Comparison of ENCODE assay signal across 9 cellular contexts in genomic region chr5:115843444-115844130, GRCh38. TPM values are rescaled to one million over a fixed set of nuclear protein-coding genes. Genes with fewer than 3 reads are reported as not detected.
DNase-seq lines count a peak whose midpoint lies in the region; ATAC-seq, FAIRE-seq and TF ChIP-seq lines count a peak whose summit lies in the region.
"Had no signal": no experiment of that assay in that cellular context is flagged by ENCODE, and none has a peak within 500 bp of the region (broad histone marks: within the 10 kb centered on the region; RNA-seq: fewer than 3 reads in every experiment).

No MANE protein-coding gene starts in this region.

- DNase-seq in A549 (ENCODE audit: low read depth in 1 of 2, low spot score in 1 of 2) (no peak), GM23248 (peak; percentile 36), right lobe of liver (no peak), NCI-H2227 treated with DMSO at 0.1 percent for 48 hours (lab: John Stamatoyannopoulos, UW) (no peak), GM20000 (ENCODE audit: low spot score) (no peak), OCI-M1 (lab: John Stamatoyannopoulos, UW) (no peak)
- no peak for DNase-seq in activated naive CD8-positive, alpha-beta T cell treated with anti-CD3 and anti-CD28 coated beads for 36 hours
- DNase-seq: cortex of kidney had no signal

- in situ Hi-C loops in GM23248 (cut with MboI): loop anchor here (25.0 kb wide), 1 partner anchor 531 kb away; no protein-coding TSS in a partner anchor

- H3K9me3 Mint-ChIP-seq in activated naive CD8-positive, alpha-beta T cell treated with anti-CD3 and anti-CD28 coated beads for 36 hours: no peaks in the 10 kb centered on the region

- ATAC-seq in A549 (no peak), right lobe of liver (no peak), GM21528 (IDR thresholded peaks at IDR 0.05; ENCODE audit: low FRiP score, unreplicated experiment) (no peak)

- H3K4me2 ChIP-seq in A549: peak overlapping the region; percentile 86
- H3K4me2 ChIP-seq in GM23248 (ENCODE audit: unreplicated experiment): peak overlapping the region; percentile 99

- peak overlapping the region; percentile 94 for H3K9ac ChIP-seq in GM23248

- H3K9me3 ChIP-seq in A549 (no peaks in the 10 kb centered on the region), GM23248 (ENCODE audit: low read depth) (no peaks in the 10 kb centered on the region), right lobe of liver (no peaks in the 10 kb centered on the region)

- H3K4me3 Mint-ChIP-seq in activated naive CD8-positive, alpha-beta T cell treated with anti-CD3 and anti-CD28 coated beads for 36 hours: peak overlapping the region; percentile 95

- TF ChIP-seq EP300 in A549 (IDR thresholded peaks at IDR 0.05): no peak

- H3F3A ChIP-seq in GM23248 (ENCODE audit: insufficient read depth): peaks cover 36% of the 10 kb centered on the region

- FAIRE-seq in A549 (lab: Jason Lieb, UNC): no peak

- no peak for TF ChIP-seq RAD21 in A549 (conservative IDR thresholded peaks at IDR 0.05 in 1 of 2, IDR thresholded peaks at IDR 0.05 in 1 of 2)

- H3K36me3 ChIP-seq in GM23248 (ENCODE audit: low read depth): no peaks in the 10 kb centered on the region
- H3K36me3 ChIP-seq in right lobe of liver: no peaks in the 10 kb centered on the region

- H3K27ac Mint-ChIP-seq in activated naive CD8-positive, alpha-beta T cell treated with anti-CD3 and anti-CD28 coated beads for 36 hours: no peak overlapping the region

- no peaks in the 10 kb centered on the region for H3K9me2 ChIP-seq in GM23248 (ENCODE audit: insufficient read depth)

- CTCF ChIA-PET in A549 (lab: Yijun Ruan, JAX): interaction anchor here (0.9 to 1.9 kb wide), 4 partner anchors 20 to 225 kb away, joined by 3 to 5 read pairs (median 4); no protein-coding TSS in a partner anchor

- H3K27me3 Mint-ChIP-seq in activated naive CD8-positive, alpha-beta T cell treated with anti-CD3 and anti-CD28 coated beads for 36 hours: no peaks in the 10 kb centered on the region

- H3K4me3 ChIP-seq in A549 (no peak overlapping the region; the same call in 2 of the 3 replicates), GM23248 (peak overlapping the region; percentile 96), right lobe of liver (peak overlapping the region in 2 of 3 donors; percentile 79 to 91)

- POLR2A ChIA-PET in A549 (lab: Yijun Ruan, JAX): no interaction called here

- no peaks in the 10 kb centered on the region; the same call in 1 of the 2 replicates for H4K20me1 ChIP-seq in GM23248 (ENCODE audit: insufficient read depth)

- peaks cover 36% of the 10 kb centered on the region; the same call in 2 of the 3 replicates for H3K4me1 ChIP-seq in A549
- H3K4me1 ChIP-seq in GM23248 (ENCODE audit: insufficient read depth): peaks cover 34% of the 10 kb centered on the region
- peaks cover 0 to 53% (median 5%) of the 10 kb centered on the region in 4 donors for H3K4me1 ChIP-seq in right lobe of liver

- H3K36me3 Mint-ChIP-seq in activated naive CD8-positive, alpha-beta T cell treated with anti-CD3 and anti-CD28 coated beads for 36 hours: peaks cover 9% of the 10 kb centered on the region

- no peak overlapping the region for H3K27ac ChIP-seq in A549
- H3K27ac ChIP-seq in GM23248: peak overlapping the region; percentile 68
- no peak overlapping the region for H3K27ac ChIP-seq in right lobe of liver

- H3K4me1 Mint-ChIP-seq in activated naive CD8-positive, alpha-beta T cell treated with anti-CD3 and anti-CD28 coated beads for 36 hours: peaks cover 41% of the 10 kb centered on the region

- intact Hi-C loops in right lobe of liver (cut with DNase I): no loop called here

- no peak for TF ChIP-seq POLR2A in A549 (IDR thresholded peaks at IDR 0.05; ENCODE audit: low read length)
- TF ChIP-seq POLR2A in right lobe of liver (IDR thresholded peaks at IDR 0.05): no peak

- TF ChIP-seq CTCF in A549 (IDR thresholded peaks at IDR 0.05): no peak
- no peak for TF ChIP-seq CTCF in right lobe of liver (IDR thresholded peaks at IDR 0.05)
- no peak for TF ChIP-seq CTCF in GM20000 (IDR thresholded peaks at IDR 0.05; ENCODE audit: extremely low read depth, missing control alignments)

- 81% methylated on average over 6 of the region's 6 CpGs for WGBS in A549 (ENCODE audit: missing lambda C conversion rate)
- WGBS in GM23248 (ENCODE audit: low coverage in 1 of 2, low lambda C conversion rate in 2 of 2, missing lambda C conversion rate in 2 of 2), 2 experiments: 22% methylated on average over 6 of the region's 6 CpGs
- whole genome bisulfite sequencing in right lobe of liver (ENCODE audit: insufficient coverage, low coverage, low lambda C conversion rate, missing lambda C conversion rate): 53% methylated on average over 6 of the region's 6 CpGs

- H3K79me2 ChIP-seq in GM23248 (ENCODE audit: insufficient read depth): peaks cover 95% of the 10 kb centered on the region

- H3K27me3 ChIP-seq in GM23248 (replicated peaks; ENCODE audit: insufficient read depth) (no peaks in the 10 kb centered on the region), right lobe of liver (no peaks in the 10 kb centered on the region)

- no peak overlapping the region for H2AFZ ChIP-seq in GM23248

TF ChIP-seq in A549, 52 proteins besides CTCF, POLR2A, EP300 and RAD21:
- no peak for TF ChIP-seq HEYL (CRISPR knock-in tag; IDR thresholded peaks at IDR 0.05)
- no peak for TF ChIP-seq NFE2L2 (conservative IDR thresholded peaks at IDR 0.05; ENCODE audit: low read length)

RNA-seq across cellular contexts. Expression of gene AP3S1, which starts 1.9 kb away (rescaled TPM):
- polyA plus RNA-seq in A549 (2011; rRNA removed): 59.4 and 103 TPM in 2 replicates
- 17.9 and 20.6 TPM in 2 replicates for polyA plus RNA-seq in A549 (2012; cell fraction: cytosol; rRNA removed)
- polyA plus RNA-seq in A549 (2012; cell fraction: nucleus; rRNA removed): 4.4 and 6.7 TPM in 2 replicates
- polyA plus RNA-seq in A549 (2017; fragmentation: RNase III; extraction: RNeasy Plus Mini Kit Qiagen cat#74134 plus additional on column Dnase treatment): 75.7 to 82.3 TPM (median 75.7 TPM) in 3 replicates
- polyA minus RNA-seq in A549 (2011; rRNA and poly(A)+ RNA removed): 7.3 and 9.6 TPM in 2 replicates
- 430 and 550 TPM in 2 replicates for total RNA-seq in GM23248 (2014; rRNA removed; shearing (Covaris generic))
- polyA plus RNA-seq in GM23248 (2016; fragmentation: Nextera tagmentation; extraction: Ambion mirVana): 300 and 303 TPM in 2 replicates
- 10 to 100 TPM; 91.7 to 96.8 TPM for total RNA-seq in activated naive CD8-positive, alpha-beta T cell treated with anti-CD3 and anti-CD28 coated beads for 36 hours
- total RNA-seq in right lobe of liver: 10 to 100 TPM; 27.8 to 51.0 (median 40.4) TPM

RNA-seq across cellular contexts. Expression of gene ATG12, which starts 2.2 kb away (rescaled TPM):
- polyA plus RNA-seq in A549 (2011; rRNA removed) (111 and 126 TPM in 2 replicates), A549 (2017; fragmentation: RNase III; extraction: RNeasy Plus Mini Kit Qiagen cat#74134 plus additional on column Dnase treatment) (43.3 to 49.1 TPM (median 48.9 TPM) in 3 replicates), GM23248 (2016; fragmentation: Nextera tagmentation; extraction: Ambion mirVana) (121 and 126 TPM in 2 replicates)
- polyA plus RNA-seq in A549 (2012; cell fraction: cytosol; rRNA removed): 27.6 and 27.8 TPM in 2 replicates
- polyA plus RNA-seq in A549 (2012; cell fraction: nucleus; rRNA removed): 7.7 and 13.8 TPM in 2 replicates
- polyA minus RNA-seq in A549 (2011; rRNA and poly(A)+ RNA removed): 23.1 and 25.6 TPM in 2 replicates
- total RNA-seq in GM23248 (2014; rRNA removed; shearing (Covaris generic)): 57.2 and 70.2 TPM in 2 replicates
- total RNA-seq in activated naive CD8-positive, alpha-beta T cell treated with anti-CD3 and anti-CD28 coated beads for 36 hours: 10 to 100 TPM; 33.4 to 36.4 TPM
- total RNA-seq in right lobe of liver: 10 to 100 TPM; 18.4 to 32.4 (median 21.8) TPM

RNA-seq across cellular contexts. Expression of gene CDO1, which starts 27.1 kb away (rescaled TPM):
- polyA plus RNA-seq in A549 (2011; rRNA removed): not detected in 2 replicates
- not detected in 2 replicates for polyA plus RNA-seq in A549 (2012; cell fraction: cytosol; rRNA removed)
- 0.04 TPM in 1 of 2 replicates, not detected in the other for polyA plus RNA-seq in A549 (2012; cell fraction: nucleus; rRNA removed)
- polyA plus RNA-seq in A549 (2017; fragmentation: RNase III; extraction: RNeasy Plus Mini Kit Qiagen cat#74134 plus additional on column Dnase treatment): not detected in 3 replicates
- polyA minus RNA-seq in A549 (2011; rRNA and poly(A)+ RNA removed): not detected in 2 replicates
- total RNA-seq in GM23248 (2014; rRNA removed; shearing (Covaris generic)): 0.89 and 4.3 TPM in 2 replicates
- 2.1 and 2.2 TPM in 2 replicates for polyA plus RNA-seq in GM23248 (2016; fragmentation: Nextera tagmentation; extraction: Ambion mirVana)
- total RNA-seq in activated naive CD8-positive, alpha-beta T cell treated with anti-CD3 and anti-CD28 coated beads for 36 hours: under 1 TPM; 0.37 to 0.56 TPM
- 100 to 1,000 TPM in 5 of 6 experiments, 10 to 100 TPM in 1; 98.9 to 260 (median 154) TPM for total RNA-seq in right lobe of liver

Comparison
In these comparisons a context has a peak if more than half of its experiments do, and no peak if none do; other contexts are left out.
1. RNA of gene CDO1, which starts 27.1 kb away (total RNA-seq): 98.9 to 260 TPM in right lobe of liver; 0.89 to 4.3 TPM in GM23248 and 0.37 to 0.56 TPM in activated naive CD8-positive, alpha-beta T cell treated with anti-CD3 and anti-CD28 coated beads for 36 hours; every median in the first group is over 10 times any median in the second.